Comparison of ENCODE assay signal across 24 cellular contexts in the genomic region with DNA sequence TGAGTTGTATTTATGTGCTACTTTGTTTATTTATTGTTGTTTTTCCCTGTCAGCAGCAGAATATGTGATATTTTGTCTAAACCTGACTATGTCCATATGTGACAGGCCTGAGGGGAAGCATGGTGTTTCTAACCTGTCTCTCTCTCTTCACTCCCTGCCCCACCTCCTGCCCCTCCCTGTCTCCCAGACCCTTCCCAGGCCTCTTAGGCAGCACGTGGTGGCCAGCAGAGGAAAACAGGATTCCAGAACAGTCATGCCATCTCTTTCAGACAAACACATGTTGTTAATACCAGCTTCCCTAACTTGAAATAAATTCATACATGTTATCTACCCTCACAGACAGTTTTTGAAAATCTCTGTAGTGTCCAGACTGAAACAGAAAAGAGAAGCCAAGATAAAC. TPM values are rescaled to one million over a fixed set of nuclear protein-coding genes. Genes with fewer than 3 reads are reported as not detected.
DNase-seq lines count a peak whose midpoint lies in the region; ATAC-seq, FAIRE-seq and TF ChIP-seq lines count a peak whose summit lies in the region.
"Had no signal": no experiment of that assay in that cellular context is flagged by ENCODE, and none has a peak within 500 bp of the region (broad histone marks: within the 10 kb centered on the region; RNA-seq: fewer than 3 reads in every experiment).

No MANE protein-coding gene starts in this region.

- no peaks in the 10 kb centered on the region for H3K36me3 ChIP-seq in keratinocyte (ENCODE audit: control insufficient read depth in 2 of 2, extremely low read depth in 1 of 2, insufficient read depth in 2 of 2, low read length in 2 of 2)
- H3K36me3 ChIP-seq: gastroesophageal sphincter, lower lobe of right lung, Peyer's patch, uterus had no signal

- peaks cover 16% of the 10 kb centered on the region for H3K4me1 Mint-ChIP-seq in brain
- H3K4me1 Mint-ChIP-seq: activated CD4-positive, alpha-beta T cell treated with anti-CD3 and anti-CD28 coated beads, Interleukin-2, amount 10 ng/mL, durations not matched to agents 7 days and 5 days; naive thymus-derived CD8-positive, alpha-beta T cell had no signal

- H3K27me3 ChIP-seq in keratinocyte (ENCODE audit: control insufficient read depth, extremely low read depth, insufficient read depth, low read length), result no peaks in the 10 kb centered on the region
- H3K27me3 ChIP-seq: gastroesophageal sphincter, Peyer's patch, uterus had no signal

- H3K9ac ChIP-seq in keratinocyte (ENCODE audit: control insufficient read depth, extremely low read depth, insufficient read depth, low read length), result peak overlapping the region; percentile 38

- DNase-seq in H54 (ENCODE audit: insufficient read length, low spot score) (no peak), keratinocyte (ENCODE audit: low read depth, low spot score) (no peak), renal cortical epithelial cell (ENCODE audit: low read depth) (peak; percentile 78), H4 (ENCODE audit: low spot score) (no peak)
- DNase-seq: activated CD4-positive, alpha-beta T cell treated with anti-CD3 and anti-CD28 coated beads, Interleukin-2, amount 10 ng/mL, durations not matched to agents 7 days and 5 days; activated CD8-positive, alpha-beta memory T cell treated with anti-CD3 and anti-CD28 coated beads, Interleukin-2, amount 50 U/mL, for 4 hours; activated gamma-delta T cell; COR-L47; lower lobe of right lung; naive thymus-derived CD8-positive, alpha-beta T cell; NCI-H1417 treated with DMSO at 0.1 percent for 48 hours; NCI-H2171; NCI-H82; Peyer's patch; small intestine; stimulated activated CD4-positive, alpha-beta T cell treated with anti-CD3 and anti-CD28 coated beads, Interleukin-4, amount 100 ng/mL, for 4 hours had no signal

- peak overlapping the region; percentile 81 for H3K4me2 ChIP-seq in keratinocyte (ENCODE audit: control insufficient read depth, extremely low read depth, insufficient read depth, low read depth, low read length)

- no peaks in the 10 kb centered on the region for H3K36me3 Mint-ChIP-seq in brain
- H3K36me3 Mint-ChIP-seq: naive thymus-derived CD8-positive, alpha-beta T cell had no signal

- H3K9me3 Mint-ChIP-seq in brain, result peaks cover 0 to 11% (median 4%) of the 10 kb centered on the region in 5 experiments
- H3K9me3 Mint-ChIP-seq: naive thymus-derived CD8-positive, alpha-beta T cell had no signal

- H4K20me1 ChIP-seq in keratinocyte (ENCODE audit: control insufficient read depth, extremely low read depth, insufficient read depth, low read length), result no peaks in the 10 kb centered on the region

- peaks cover 4% of the 10 kb centered on the region for H3K27me3 Mint-ChIP-seq in brain
- H3K27me3 Mint-ChIP-seq: activated CD4-positive, alpha-beta T cell treated with anti-CD3 and anti-CD28 coated beads, Interleukin-2, amount 10 ng/mL, durations not matched to agents 7 days and 5 days had no signal

- no peak overlapping the region for H3K4me3 ChIP-seq in keratinocyte (ENCODE audit: control insufficient read depth in 2 of 3, extremely low read depth in 1 of 3, insufficient read depth in 2 of 3, low read depth in 1 of 3, low read length in 3 of 3)
- H3K4me3 ChIP-seq: gastroesophageal sphincter, lower lobe of right lung, Peyer's patch, uterus had no signal

- TF ChIP-seq POLR2A in H54 (IDR thresholded peaks at IDR 0.05; ENCODE audit: low read depth, low read length), result no peak

- peaks cover 15% of the 10 kb centered on the region for H3K4me1 ChIP-seq in keratinocyte (ENCODE audit: control insufficient read depth, extremely low read depth, insufficient read depth, low read length)
- H3K4me1 ChIP-seq: gastroesophageal sphincter, lower lobe of right lung, Peyer's patch, uterus had no signal

- peak overlapping the region in 3 of 5 experiments; percentile 2 to 26 (median 3) for H3K27ac Mint-ChIP-seq in brain
- H3K27ac Mint-ChIP-seq: activated CD4-positive, alpha-beta T cell treated with anti-CD3 and anti-CD28 coated beads, Interleukin-2, amount 10 ng/mL, durations not matched to agents 7 days and 5 days; naive thymus-derived CD8-positive, alpha-beta T cell had no signal

- FAIRE-seq in H54 (lab: Jason Lieb, UNC) (peak; percentile 74), keratinocyte (lab: Jason Lieb, UNC) (no peak)
- FAIRE-seq: colon, small intestine, TTC549 had no signal

- TF ChIP-seq CTCF in brain (conservative IDR thresholded peaks at IDR 0.05) (no peak), keratinocyte (optimal IDR thresholded peaks at IDR 0.05 in 1 of 3, IDR thresholded peaks at IDR 0.05 in 1 of 3, conservative IDR thresholded peaks at IDR 0.05 in 1 of 3; ENCODE audit: extremely low read depth in 1 of 3, insufficient read depth in 2 of 3, low read length in 3 of 3) (no peak)

- H3K9me1 ChIP-seq in keratinocyte (ENCODE audit: control insufficient read depth, extremely low read depth, insufficient read depth, low read length), result no peaks in the 10 kb centered on the region

- peak overlapping the region; percentile 74 for H3K27ac ChIP-seq in keratinocyte (ENCODE audit: control insufficient read depth, insufficient read depth, low read length)
- H3K27ac ChIP-seq: gastroesophageal sphincter, lower lobe of right lung, Peyer's patch had no signal

- no peaks in the 10 kb centered on the region for H3K79me2 ChIP-seq in keratinocyte (ENCODE audit: control insufficient read depth, insufficient read depth, low read length)

- peak overlapping the region; percentile 51 for H2AFZ ChIP-seq in keratinocyte (ENCODE audit: control insufficient read depth, low read length)

- ATAC-seq in HG03108 (IDR thresholded peaks at IDR 0.05; ENCODE audit: unreplicated experiment) (no peak), HG03342 (IDR thresholded peaks at IDR 0.05; ENCODE audit: unreplicated experiment) (no peak), HG03378 (IDR thresholded peaks at IDR 0.05; ENCODE audit: unreplicated experiment) (no peak)
- ATAC-seq: gastroesophageal sphincter; naive thymus-derived CD8-positive, alpha-beta T cell had no signal

- no peaks in the 10 kb centered on the region for H3K9me3 ChIP-seq in keratinocyte (ENCODE audit: control insufficient read depth, low read depth, low read length)
- H3K9me3 ChIP-seq: gastroesophageal sphincter, lower lobe of right lung, Peyer's patch, uterus had no signal

- no peak overlapping the region for H3K4me3 Mint-ChIP-seq in brain
- H3K4me3 Mint-ChIP-seq: activated CD4-positive, alpha-beta T cell treated with anti-CD3 and anti-CD28 coated beads, Interleukin-2, amount 10 ng/mL, durations not matched to agents 7 days and 5 days; naive thymus-derived CD8-positive, alpha-beta T cell had no signal

- dilution Hi-C loops in keratinocyte (cut with MboI; ENCODE audit: extremely low pct_ligation_motif_present, low sequenced_read_pairs), result no loop called here

RNA-seq across cellular contexts. Expression of gene ATP11A, which starts 31.0 kb away (rescaled TPM):
- polyA plus RNA-seq in brain (ENCODE audit: insufficient read depth, low read depth, low replicate concordance) (52.1 TPM), keratinocyte (3.6 to 4.3 TPM (median 4.3 TPM) in 3 replicates)
- 12.7 TPM for polyA plus RNA-seq in keratinocyte (2011; ENCODE audit: low read depth)
- polyA plus RNA-seq in keratinocyte (2011; cell fraction: cytosol; rRNA removed), result 3.5 and 3.7 TPM in 2 replicates
- polyA plus RNA-seq in keratinocyte (2011; cell fraction: nucleus; rRNA removed), result 26.6 and 34.8 TPM in 2 replicates
- polyA plus RNA-seq in keratinocyte (2012; ENCODE audit: low replicate concordance), result 5.9 and 15.0 TPM in 2 replicates
- polyA minus RNA-seq in keratinocyte, result 9.9 to 26.6 TPM (median 21.3 TPM) in 3 replicates
- 10.9 TPM for polyA minus RNA-seq in keratinocyte (2011; cell fraction: cytosol; rRNA and poly(A)+ RNA removed)
- 32.7 and 44.0 TPM in 2 replicates for polyA minus RNA-seq in keratinocyte (2011; cell fraction: nucleus; rRNA and poly(A)+ RNA removed)
- total RNA-seq in renal cortical epithelial cell, result 18.6 and 171 TPM in 2 replicates
- 3.0 and 3.2 TPM in 2 replicates for total RNA-seq in H4 (2014; rRNA removed; shearing (Covaris generic))
